In genomic region chr2:230131366-230131765, GRCh38 we compare ENCODE assay signal across 17 cellular contexts.
A peak's percentile ranks its signal among the peaks of the same experiment; 100 is the strongest.
DNase-seq lines count a peak whose midpoint lies in the region; ATAC-seq, FAIRE-seq and TF ChIP-seq lines count a peak whose summit lies in the region.
"Had no signal": no experiment of that assay in that cellular context is flagged by ENCODE, and none has a peak within 500 bp of the region (broad histone marks: within the 10 kb centered on the region; RNA-seq: fewer than 3 reads in every experiment).

No MANE protein-coding gene starts in this region.

- H3K4me2 ChIP-seq in endothelial cell of umbilical vein (ENCODE audit: insufficient read depth, low read length) = no peak overlapping the region

- H3K4me3 ChIP-seq in endothelial cell of umbilical vein (replicated peaks in 1 of 3; ENCODE audit: insufficient read depth in 1 of 3, low read depth in 1 of 3, low read length in 3 of 3) = no peak overlapping the region
- H3K4me3 ChIP-seq in right lobe of liver = no peak overlapping the region
- no peak overlapping the region for H3K4me3 ChIP-seq in skin epidermis

- H3K27ac Mint-ChIP-seq in HFFc6 = peak overlapping the region; percentile 97
- H3K27ac Mint-ChIP-seq in stimulated activated effector memory CD8-positive, alpha-beta T cell treated with anti-CD3 and anti-CD28 coated beads, Interleukin-12 subunit alpha, Interleukin-12 subunit beta, amount 100 ng/mL, for 72 hours = no peak overlapping the region
- H3K27ac Mint-ChIP-seq: activated T-helper 2 cell treated with anti-CD3 and anti-CD28 coated beads, Interferon-gamma antibody, Interleukin-2, Interleukin-4, amounts not matched to agents 10 μg/mL and 5 μg/mL and 100 μg/mL, durations not matched to agents 14 hours and 24 hours and 36 hours; CD8-positive, alpha-beta memory T cell; immature natural killer cell; mesothelial cell of epicardium had no signal

- FAIRE-seq in endothelial cell of umbilical vein (lab: Jason Lieb, UNC) = no peak

- POLR2A ChIA-PET in endothelial cell of umbilical vein (lab: Charles Lee) = no interaction called here

- H3K9me3 ChIP-seq in endothelial cell of umbilical vein (replicated peaks; ENCODE audit: control insufficient read depth, insufficient read depth, low read length) (no peaks in the 10 kb centered on the region), right lobe of liver (no peaks in the 10 kb centered on the region)

- H3K27me3 ChIP-seq in endothelial cell of umbilical vein (ENCODE audit: control insufficient read depth in 2 of 2, insufficient read depth in 2 of 2, low read length in 2 of 2) (no peaks in the 10 kb centered on the region), right lobe of liver (no peaks in the 10 kb centered on the region)

- peaks cover 30% of the 10 kb centered on the region for H3K4me1 Mint-ChIP-seq in HFFc6 (ENCODE audit: low read depth)
- H3K4me1 Mint-ChIP-seq in stimulated activated effector memory CD8-positive, alpha-beta T cell treated with anti-CD3 and anti-CD28 coated beads, Interleukin-12 subunit alpha, Interleukin-12 subunit beta, amount 100 ng/mL, for 72 hours = no peaks in the 10 kb centered on the region
- H3K4me1 Mint-ChIP-seq: mesothelial cell of epicardium had no signal

- TF ChIP-seq POLR2A in endothelial cell of umbilical vein (IDR thresholded peaks at IDR 0.05; ENCODE audit: low read depth, low read length) (no peak), right lobe of liver (IDR thresholded peaks at IDR 0.05) (no peak)

- H3K36me3 ChIP-seq in endothelial cell of umbilical vein (ENCODE audit: control insufficient read depth in 2 of 2, extremely low read depth in 1 of 2, insufficient read depth in 2 of 2, low read length in 2 of 2) (no peaks in the 10 kb centered on the region), right lobe of liver (no peaks in the 10 kb centered on the region)
- H3K36me3 ChIP-seq: WERI-Rb-1 had no signal

- ATAC-seq in right lobe of liver (peak in 1 of 4 donors; percentile 12), GM18517 (IDR thresholded peaks at IDR 0.05; ENCODE audit: unreplicated experiment) (no peak)
- ATAC-seq in stimulated activated effector memory CD8-positive, alpha-beta T cell treated with anti-CD3 and anti-CD28 coated beads, Interleukin-12 subunit alpha, Interleukin-12 subunit beta, amount 100 ng/mL, for 72 hours = no peak

- H4K20me1 ChIP-seq in endothelial cell of umbilical vein (replicated peaks; ENCODE audit: control insufficient read depth, extremely low read depth, insufficient read depth, low read length) = no peaks in the 10 kb centered on the region

- peak overlapping the region; percentile 76 for H3K4me3 Mint-ChIP-seq in HFFc6
- no peak overlapping the region for H3K4me3 Mint-ChIP-seq in stimulated activated effector memory CD8-positive, alpha-beta T cell treated with anti-CD3 and anti-CD28 coated beads, Interleukin-12 subunit alpha, Interleukin-12 subunit beta, amount 100 ng/mL, for 72 hours
- H3K4me3 Mint-ChIP-seq: CD8-positive, alpha-beta memory T cell; immature natural killer cell; mesothelial cell of epicardium had no signal

- TF ChIP-seq CTCF in HFFc6 (IDR thresholded peaks at IDR 0.05) (no peak), endothelial cell of umbilical vein (IDR thresholded peaks at IDR 0.05; ENCODE audit: extremely low read depth in 1 of 2, insufficient read depth in 1 of 2, low read depth in 1 of 2, low read length in 2 of 2) (no peak), right lobe of liver (IDR thresholded peaks at IDR 0.05) (no peak)

- CTCF ChIA-PET in endothelial cell of umbilical vein (lab: Charles Lee) = interaction anchor here (1.3 to 3.2 kb wide), 2 partner anchors 29 to 30 kb away, joined by 3 to 16 read pairs; no protein-coding TSS in a partner anchor

- H3K27ac ChIP-seq in endothelial cell of umbilical vein (ENCODE audit: insufficient read depth, low read depth, low read length) = no peak overlapping the region
- H3K27ac ChIP-seq in right lobe of liver = peak overlapping the region in 2 of 3 donors; percentile 27 to 37
- peak overlapping the region in 18 of 21 experiments; percentile 5 to 82 (median 55) for H3K27ac ChIP-seq in skin epidermis
- H3K27ac ChIP-seq: WERI-Rb-1 had no signal

- peaks cover 4% of the 10 kb centered on the region; the same call in 1 of the 2 replicates for H3K9me3 Mint-ChIP-seq in HFFc6
- peaks cover 5% of the 10 kb centered on the region for H3K9me3 Mint-ChIP-seq in stimulated activated effector memory CD8-positive, alpha-beta T cell treated with anti-CD3 and anti-CD28 coated beads, Interleukin-12 subunit alpha, Interleukin-12 subunit beta, amount 100 ng/mL, for 72 hours
- H3K9me3 Mint-ChIP-seq: activated T-helper 2 cell treated with anti-CD3 and anti-CD28 coated beads, Interferon-gamma antibody, Interleukin-2, Interleukin-4, amounts not matched to agents 10 μg/mL and 5 μg/mL and 100 μg/mL, durations not matched to agents 14 hours and 24 hours and 36 hours; CD8-positive, alpha-beta memory T cell; mesothelial cell of epicardium had no signal

- dilution Hi-C loops in endothelial cell of umbilical vein (cut with MboI; ENCODE audit: extremely low pct_ligation_motif_present, low sequenced_read_pairs) = no loop called here

- H3K36me3 Mint-ChIP-seq in HFFc6 (ENCODE audit: low read depth) = no peaks in the 10 kb centered on the region
- no peaks in the 10 kb centered on the region for H3K36me3 Mint-ChIP-seq in stimulated activated effector memory CD8-positive, alpha-beta T cell treated with anti-CD3 and anti-CD28 coated beads, Interleukin-12 subunit alpha, Interleukin-12 subunit beta, amount 100 ng/mL, for 72 hours
- H3K36me3 Mint-ChIP-seq: mesothelial cell of epicardium had no signal

- H3K79me2 ChIP-seq in endothelial cell of umbilical vein (ENCODE audit: control insufficient read depth, insufficient read depth, low read length) = no peaks in the 10 kb centered on the region

- H3K4me1 ChIP-seq in endothelial cell of umbilical vein (ENCODE audit: control insufficient read depth, extremely low read depth, insufficient read depth, low read length) = peaks cover 13% of the 10 kb centered on the region
- no peaks in the 10 kb centered on the region for H3K4me1 ChIP-seq in right lobe of liver

- peaks cover 4% of the 10 kb centered on the region; the same call in 1 of the 2 replicates for H3K27me3 Mint-ChIP-seq in HFFc6 (ENCODE audit: insufficient read depth)

- 29% methylated on average over 4 of the region's 4 CpGs for WGBS in right lobe of liver (ENCODE audit: insufficient coverage, low coverage, low lambda C conversion rate, missing lambda C conversion rate)

- TSS peak; percentile 52 for BruUV-seq in endothelial cell of umbilical vein (replicated peaks; lab: Mats Ljungman, UMichigan)

- no peaks in the 10 kb centered on the region for H3K9me1 ChIP-seq in endothelial cell of umbilical vein (replicated peaks; ENCODE audit: control insufficient read depth, extremely low read depth, insufficient read depth, low read length)

- peak overlapping the region; percentile 76 for H2AFZ ChIP-seq in endothelial cell of umbilical vein (ENCODE audit: low read depth, low read length)

- DNase-seq in HFFc6 = no peak
- no peak for DNase-seq in endothelial cell of umbilical vein (ENCODE audit: low read depth, low spot score)
- DNase-seq in right lobe of liver = no peak
- no peak for DNase-seq in DMS79 treated with DMSO at 0.1 percent for 48 hours (lab: John Stamatoyannopoulos, UW)
- no peak for DNase-seq in Kasumi-1 (lab: John Stamatoyannopoulos, UW)
- no peak for DNase-seq in stimulated activated effector memory CD8-positive, alpha-beta T cell treated with anti-CD3 and anti-CD28 coated beads, Interleukin-12 subunit alpha, Interleukin-12 subunit beta, amount 100 ng/mL, for 72 hours (ENCODE audit: low spot score in 2 of 2)
- DNase-seq: CD8-positive, alpha-beta memory T cell; immature natural killer cell; NCI-H1092 treated with DMSO at 0.1 percent for 48 hours; NCI-H2171 treated with DMSO at 0.1 percent for 48 hours; stimulated activated CD4-positive, alpha-beta T cell treated with anti-CD3 and anti-CD28 coated beads, Interleukin-12 subunit alpha, Interleukin-12 subunit beta, amount 100 ng/mL, for 4 hours; stimulated activated naive CD4-positive, alpha-beta T cell treated with Interleukin-2 at 50 U/mL for 16 hours; WERI-Rb-1 had no signal

- intact Hi-C loops in endothelial cell of umbilical vein (cut with micrococcal nuclease) = loop anchor here (2.0 kb wide), 1 partner anchor 279 kb away; no protein-coding TSS in a partner anchor
- intact Hi-C loops in right lobe of liver (cut with DNase I) = no loop called here

- H3K9ac ChIP-seq in endothelial cell of umbilical vein (replicated peaks; ENCODE audit: extremely low read depth, insufficient read depth, low read length) = no peak overlapping the region

TF ChIP-seq in endothelial cell of umbilical vein, 7 proteins besides CTCF, POLR2A, EP300 and RAD21:
- no peak for TF ChIP-seq EZH2 (IDR thresholded peaks at IDR 0.05; ENCODE audit: borderline replicate concordance, low read depth, low read length, severe bottlenecking)
- no peak for TF ChIP-seq POLR2AphosphoS5 (IDR thresholded peaks at IDR 0.05; ENCODE audit: insufficient read depth, low read depth, low read length)
- no peak for TF ChIP-seq MYC (IDR thresholded peaks at IDR 0.05; ENCODE audit: low read depth, low read length)
- TF ChIP-seq FOS (IDR thresholded peaks at IDR 0.05; ENCODE audit: borderline replicate concordance, insufficient read depth, low read length) = no peak
- TF ChIP-seq MAX (IDR thresholded peaks at IDR 0.05; ENCODE audit: insufficient read depth, insufficient read length) = no peak
- no peak for TF ChIP-seq GATA2 (IDR thresholded peaks at IDR 0.05; ENCODE audit: insufficient read depth, insufficient read length, low read depth, low read length)
- TF ChIP-seq JUN (IDR thresholded peaks at IDR 0.05; ENCODE audit: borderline replicate concordance, insufficient read depth, insufficient read length, low read depth) = no peak
